In the genomic region with DNA sequence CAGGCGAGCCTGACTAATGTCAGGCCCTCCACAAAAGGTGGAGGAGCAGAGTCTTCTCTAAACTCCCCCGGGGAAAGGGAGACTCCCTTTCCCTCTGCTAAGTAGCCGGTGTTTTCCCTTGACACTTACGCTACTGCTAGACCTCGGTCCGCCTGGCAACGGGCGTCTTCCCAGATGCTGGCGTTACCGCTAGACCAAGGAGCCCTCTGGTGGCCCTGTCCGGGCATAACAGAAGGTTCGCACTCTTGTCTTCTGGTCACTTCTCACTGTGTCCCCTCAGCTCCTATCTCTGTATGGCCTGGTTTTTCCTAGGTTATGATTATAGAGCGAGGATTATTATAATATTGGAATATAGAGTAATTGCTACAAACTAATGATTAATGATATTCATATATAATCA, we compare ENCODE assay signal across 7 cellular contexts.
DNase-seq lines count a peak whose midpoint lies in the region; ATAC-seq, FAIRE-seq and TF ChIP-seq lines count a peak whose summit lies in the region.
"Not testable (repeated sequence)": the region's sequence is repeated elsewhere in the genome, so short reads cannot be mapped to it uniquely, and the experiment has no call there.

No MANE protein-coding gene starts in this region.

- H3K27ac Mint-ChIP-seq in nephron progenitor cell = not testable (repeated sequence)

- not testable (repeated sequence) for FAIRE-seq in GM12878 (lab: Jason Lieb, UNC)

- SMC1A ChIA-PET in GM12878 (lab: Charles Lee; ENCODE audit: uncharacterized antibody, unreplicated experiment) = interaction anchor here (0.9 to 1.6 kb wide), 3 partner anchors 20 to 226 kb away, joined by 3 read pairs; no protein-coding TSS in a partner anchor

- intact Hi-C loops in OCI-LY7 (cut with micrococcal nuclease; ENCODE audit: unreplicated experiment); GM12878 (cut with micrococcal nuclease; ENCODE audit: unreplicated experiment); heart left ventricle (cut with DNase I); testis (cut with DNase I; ENCODE audit: low total_unique reads): not testable (repeated sequence)

- not testable (repeated sequence) for H3K27me3 Mint-ChIP-seq in nephron progenitor cell (ENCODE audit: low read depth, poor library complexity)

- H3K4me1 ChIP-seq in OCI-LY7 (ENCODE audit: insufficient read depth, low read length, poor library complexity, severe bottlenecking); GM12878 (ENCODE audit: control insufficient read depth, insufficient read depth, low read length); heart left ventricle; testis: not testable (repeated sequence)

- H3K36me3 Mint-ChIP-seq in nephron progenitor cell (ENCODE audit: low read depth) = peaks cover 87% of the 10 kb centered on the region

- not testable (repeated sequence) for TF ChIP-seq EP300 in GM12878 (IDR thresholded peaks at IDR 0.05; ENCODE audit: borderline replicate concordance in 1 of 2, control insufficient read depth in 1 of 2, low read depth in 2 of 2, low read length in 2 of 2)

- not testable (repeated sequence) for BruUV-seq in OCI-LY7 (replicated peaks; lab: Mats Ljungman, UMichigan); GM12878 (replicated peaks; lab: Mats Ljungman, UMichigan)

- not testable (repeated sequence) for H2AFZ ChIP-seq in OCI-LY7 (ENCODE audit: low read length); GM12878 (ENCODE audit: control insufficient read depth, low read depth, low read length)

- not testable (repeated sequence) for DNase-seq in GM12864 (ENCODE audit: low read depth); OCI-LY7 (ENCODE audit: low spot score); GM12878 (ENCODE audit: low read depth, low spot score); epithelial cell of proximal tubule (ENCODE audit: low read depth)
- DNase-seq in heart left ventricle = peak in 4 of 5 donors; percentile 27 to 67 (median 39)
- DNase-seq in nephron progenitor cell = peak; percentile 57
- peak; percentile 82 for DNase-seq in testis

- H3K9me3 ChIP-seq in OCI-LY7 (ENCODE audit: low read length); GM12878 (replicated peaks; ENCODE audit: control insufficient read depth, insufficient read depth, low read length); heart left ventricle; testis: not testable (repeated sequence)

- TF ChIP-seq CTCF in GM12864 (IDR thresholded peaks at IDR 0.05; ENCODE audit: low read depth, low read length, missing control alignments) (peak; percentile 9), OCI-LY7 (conservative IDR thresholded peaks at IDR 0.05; ENCODE audit: low read length) (0 out of 2 replicates have a peak, but pooled peaks have one; percentile 23), epithelial cell of proximal tubule (conservative IDR thresholded peaks at IDR 0.05; ENCODE audit: low read depth, low read length) (peak; percentile 33), heart left ventricle (IDR thresholded peaks at IDR 0.05) (peak in 11 of 12 donors; percentile 11 to 58 (median 41)), nephron progenitor cell (IDR thresholded peaks at IDR 0.05) (peak; percentile 55), testis (IDR thresholded peaks at IDR 0.05) (peak in 2 of 3 experiments; percentile 17 to 24)
- not testable (repeated sequence) for TF ChIP-seq CTCF in GM12878 (IDR thresholded peaks at IDR 0.05 in 2 of 3, conservative IDR thresholded peaks at IDR 0.05 in 1 of 3; ENCODE audit: control insufficient read depth in 2 of 3, extremely low read depth in 1 of 3, insufficient read depth in 1 of 3, low read depth in 3 of 3, low read length in 3 of 3)

- H3K9ac ChIP-seq in GM12878 (ENCODE audit: control insufficient read depth, insufficient read depth, low read length) = not testable (repeated sequence)

- not testable (repeated sequence) for H3K9me2 ChIP-seq in OCI-LY7 (ENCODE audit: insufficient read depth, low read length)

- peaks cover 28% of the 10 kb centered on the region for H3K4me1 Mint-ChIP-seq in nephron progenitor cell

- not testable (repeated sequence) for H3K4me3 ChIP-seq in GM12864 (ENCODE audit: low read depth, low read length); OCI-LY7 (ENCODE audit: low read depth, low read length, poor library complexity, severe bottlenecking); GM12878; epithelial cell of proximal tubule (ENCODE audit: low read depth, low read length); heart left ventricle; testis

- CTCF ChIA-PET in OCI-LY7 (lab: Charles Lee; ENCODE audit: unreplicated experiment) = not testable (repeated sequence)
- CTCF ChIA-PET in GM12878 (lab: Yijun Ruan, JAX) = interaction anchor here (0.8 to 2.7 kb wide), 4 partner anchors 9 to 71 kb away, joined by 3 to 13 read pairs (median 10); no protein-coding TSS in a partner anchor

- in situ Hi-C loops in GM12878 (cut with MboI) = not testable (repeated sequence)

- H3K36me3 ChIP-seq in OCI-LY7 (ENCODE audit: insufficient read depth, low read length) = peaks cover 78% of the 10 kb centered on the region
- H3K36me3 ChIP-seq in GM12878 (ENCODE audit: control insufficient read depth in 2 of 2, insufficient read depth in 2 of 2, low read length in 1 of 2) = peaks cover 0 to 11% of the 10 kb centered on the region in 2 experiments
- peaks cover 0 to 42% (median 22%) of the 10 kb centered on the region in 9 donors for H3K36me3 ChIP-seq in heart left ventricle
- H3K36me3 ChIP-seq in testis (ENCODE audit: low read depth, missing control alignments) = not testable (repeated sequence)

- WGBS in GM12878 (ENCODE audit: insufficient coverage, insufficient replicate concordance, low lambda C conversion rate, missing lambda C conversion rate) = 98% methylated on average over 10 of the region's 13 CpGs
- 45 to 74% (median 60%) methylated on average over 11 to 13 of the region's 13 CpGs for WGBS in heart left ventricle, 4 donors
- 65 to 70% methylated on average over 11 to 13 of the region's 13 CpGs for WGBS in testis, 2 donors

- H3K9me3 Mint-ChIP-seq in nephron progenitor cell = not testable (repeated sequence)

- H4K20me1 ChIP-seq in OCI-LY7 (ENCODE audit: insufficient read depth, low read length); GM12878 (ENCODE audit: control insufficient read depth, insufficient read depth): not testable (repeated sequence)

- H3K4me2 ChIP-seq in OCI-LY7 (ENCODE audit: low read length); GM12878 (ENCODE audit: control insufficient read depth, insufficient read depth): not testable (repeated sequence)

- TF ChIP-seq POLR2A in GM12878 (IDR thresholded peaks at IDR 0.05; ENCODE audit: low read depth, low read length); heart left ventricle (IDR thresholded peaks at IDR 0.05); testis (IDR thresholded peaks at IDR 0.05): not testable (repeated sequence)

- not testable (repeated sequence) for TF ChIP-seq RAD21 in GM12878 (IDR thresholded peaks at IDR 0.05; ENCODE audit: insufficient read depth, low read depth, low read length)

- POLR2A ChIA-PET in OCI-LY7 (lab: Charles Lee) = interaction anchor here (0.6 to 2.0 kb wide), 8 partner anchors 9 to 518 kb away, joined by 3 to 14 read pairs (median 4); no protein-coding TSS in a partner anchor
- POLR2A ChIA-PET in GM12878 (lab: Charles Lee) = not testable (repeated sequence)

- not testable (repeated sequence) for ATAC-seq in GM12878, heart left ventricle

- not testable (repeated sequence) for H3K79me2 ChIP-seq in OCI-LY7 (ENCODE audit: insufficient read depth, low read depth, low read length); GM12878 (ENCODE audit: control insufficient read depth, insufficient read depth, low read length)

- H3K27ac ChIP-seq in OCI-LY7 (ENCODE audit: low read depth, low read length, poor library complexity, severe bottlenecking); GM12878 (ENCODE audit: control insufficient read depth, insufficient read depth); heart left ventricle; testis: not testable (repeated sequence)

- RAD21 ChIA-PET in GM12878 (lab: Charles Lee; ENCODE audit: unreplicated experiment) = not testable (repeated sequence)

- not testable (repeated sequence) for H3K27me3 ChIP-seq in GM12878 (replicated peaks in 1 of 2; ENCODE audit: control insufficient read depth in 2 of 2, insufficient read depth in 2 of 2, low read length in 1 of 2); heart left ventricle; testis

- H3K4me3 Mint-ChIP-seq in nephron progenitor cell = not testable (repeated sequence)

TF ChIP-seq in GM12878, 131 proteins besides CTCF, POLR2A, EP300 and RAD21:
- TF ChIP-seq, protein P1, sequence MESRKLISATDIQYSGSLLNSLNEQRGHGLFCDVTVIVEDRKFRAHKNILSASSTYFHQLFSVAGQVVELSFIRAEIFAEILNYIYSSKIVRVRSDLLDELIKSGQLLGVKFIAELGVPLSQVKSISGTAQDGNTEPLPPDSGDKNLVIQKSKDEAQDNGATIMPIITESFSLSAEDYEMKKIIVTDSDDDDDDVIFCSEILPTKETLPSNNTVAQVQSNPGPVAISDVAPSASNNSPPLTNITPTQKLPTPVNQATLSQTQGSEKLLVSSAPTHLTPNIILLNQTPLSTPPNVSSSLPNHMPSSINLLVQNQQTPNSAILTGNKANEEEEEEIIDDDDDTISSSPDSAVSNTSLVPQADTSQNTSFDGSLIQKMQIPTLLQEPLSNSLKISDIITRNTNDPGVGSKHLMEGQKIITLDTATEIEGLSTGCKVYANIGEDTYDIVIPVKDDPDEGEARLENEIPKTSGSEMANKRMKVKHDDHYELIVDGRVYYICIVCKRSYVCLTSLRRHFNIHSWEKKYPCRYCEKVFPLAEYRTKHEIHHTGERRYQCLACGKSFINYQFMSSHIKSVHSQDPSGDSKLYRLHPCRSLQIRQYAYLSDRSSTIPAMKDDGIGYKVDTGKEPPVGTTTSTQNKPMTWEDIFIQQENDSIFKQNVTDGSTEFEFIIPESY (IDR thresholded peaks at IDR 0.05) = peak; percentile 95
